In genomic region chr20:6169251-6169650, GRCh38 we compare ENCODE assay signal across 14 cellular contexts. TPM values are rescaled to one million over a fixed set of nuclear protein-coding genes. Genes with fewer than 3 reads are reported as not detected.
DNase-seq lines count a peak whose midpoint lies in the region; ATAC-seq and TF ChIP-seq lines count a peak whose summit lies in the region.
"Had no signal": no experiment of that assay in that cellular context is flagged by ENCODE, and none has a peak within 500 bp of the region (broad histone marks: within the 10 kb centered on the region; RNA-seq: fewer than 3 reads in every experiment).

No MANE protein-coding gene starts in this region.

- TF ChIP-seq EP300 in suprapubic skin (IDR thresholded peaks at IDR 0.05): no peak

- DNase-seq in EL: peak; percentile 43
- DNase-seq in HT1080 (ENCODE audit: low read depth): peak; percentile 20
- no peak for DNase-seq in WTC11 (ENCODE audit: low spot score)
- DNase-seq in kidney epithelial cell (ENCODE audit: low read depth): no peak
- DNase-seq in vagina (ENCODE audit: extremely low spot score in 2 of 2): no peak
- no peak for DNase-seq in suprapubic skin (ENCODE audit: low spot score in 2 of 2)
- DNase-seq in NCI-H1417 (lab: John Stamatoyannopoulos, UW): no peak
- DNase-seq: activated B cell treated with CpG ODN at 0.5 μM for 24 hours, DMS79 treated with DMSO at 0.1 percent for 48 hours, hippocampal formation, NCI-H1092 had no signal

- no peak for TF ChIP-seq POLR2A in vagina (IDR thresholded peaks at IDR 0.05)
- TF ChIP-seq POLR2A in suprapubic skin (IDR thresholded peaks at IDR 0.05): no peak

- H3K9me3 Mint-ChIP-seq in WTC11: peaks cover 34% of the 10 kb centered on the region

- H3K9me3 ChIP-seq in vagina (no peaks in the 10 kb centered on the region), suprapubic skin (no peaks in the 10 kb centered on the region)

- peaks cover 7% of the 10 kb centered on the region; the same call in 1 of the 2 replicates for H3K36me3 Mint-ChIP-seq in WTC11

- intact Hi-C loops in vagina (cut with DNase I): no loop called here

- H3K4me1 ChIP-seq in vagina: peaks cover 14% of the 10 kb centered on the region
- no peaks in the 10 kb centered on the region for H3K4me1 ChIP-seq in suprapubic skin

- POLR2A ChIA-PET in WTC11 (lab: Charles Lee): no interaction called here

- H3K27me3 Mint-ChIP-seq in WTC11 (ENCODE audit: low read depth): no peaks in the 10 kb centered on the region

- H3K4me3 ChIP-seq in kidney epithelial cell (ENCODE audit: low read depth, low read length): no peak overlapping the region
- H3K4me3 ChIP-seq in vagina: no peak overlapping the region
- no peak overlapping the region for H3K4me3 ChIP-seq in suprapubic skin
- H3K4me3 ChIP-seq: skin epidermis had no signal

- CTCF ChIA-PET in WTC11 (lab: Charles Lee): interaction anchor here (0.6 to 1.6 kb wide), 5 partner anchors 12 to 863 kb away, joined by 3 to 4 read pairs (median 3); no protein-coding TSS in a partner anchor

- H3K4me1 Mint-ChIP-seq in WTC11: peaks cover 7% of the 10 kb centered on the region; the same call in 1 of the 2 replicates
- H3K4me1 Mint-ChIP-seq: activated B cell treated with CpG ODN at 0.5 μM for 24 hours; activated T-helper 17 cell treated with anti-CD3 and anti-CD28 coated beads, Interleukin-2, amount 50 U/mL, for 72 hours had no signal

- no peaks in the 10 kb centered on the region for H3K27me3 ChIP-seq in kidney epithelial cell (ENCODE audit: control insufficient read depth, insufficient read depth, low read length)
- no peaks in the 10 kb centered on the region for H3K27me3 ChIP-seq in vagina
- H3K27me3 ChIP-seq in suprapubic skin: no peaks in the 10 kb centered on the region

- H3K36me3 ChIP-seq in kidney epithelial cell (ENCODE audit: control insufficient read depth, insufficient read depth, low read length): no peaks in the 10 kb centered on the region
- no peaks in the 10 kb centered on the region for H3K36me3 ChIP-seq in vagina
- no peaks in the 10 kb centered on the region for H3K36me3 ChIP-seq in suprapubic skin

- ATAC-seq in WTC11 (peak; percentile 71), HG03571 (IDR thresholded peaks at IDR 0.05; ENCODE audit: unreplicated experiment) (no peak)
- ATAC-seq: activated T-helper 17 cell treated with anti-CD3 and anti-CD28 coated beads, Interleukin-2, amount 50 U/mL, for 72 hours had no signal

- TF ChIP-seq CTCF in WTC11 (IDR thresholded peaks at IDR 0.05) (no peak), kidney epithelial cell (IDR thresholded peaks at IDR 0.05; ENCODE audit: insufficient read depth, low read length, poor library complexity, severe bottlenecking) (peak; percentile 20), vagina (IDR thresholded peaks at IDR 0.05) (no peak), suprapubic skin (IDR thresholded peaks at IDR 0.05) (no peak)

- no peak overlapping the region for H3K27ac Mint-ChIP-seq in WTC11
- H3K27ac Mint-ChIP-seq: activated B cell treated with CpG ODN at 0.5 μM for 24 hours; activated T-helper 17 cell treated with anti-CD3 and anti-CD28 coated beads, Interleukin-2, amount 50 U/mL, for 72 hours had no signal

- no peak overlapping the region for H3K4me3 Mint-ChIP-seq in WTC11
- H3K4me3 Mint-ChIP-seq: activated B cell treated with CpG ODN at 0.5 μM for 24 hours; activated T-helper 17 cell treated with anti-CD3 and anti-CD28 coated beads, Interleukin-2, amount 50 U/mL, for 72 hours had no signal

- no peak overlapping the region for H3K27ac ChIP-seq in vagina
- no peak overlapping the region for H3K27ac ChIP-seq in suprapubic skin
- H3K27ac ChIP-seq: skin epidermis had no signal

TF ChIP-seq in WTC11, 78 proteins besides CTCF, POLR2A, EP300 and RAD21:
- TF ChIP-seq TEAD1 (CRISPR knock-in tag; IDR thresholded peaks at IDR 0.05) (no peak), ELF4 (CRISPR knock-in tag; IDR thresholded peaks at IDR 0.05; ENCODE audit: low read depth) (no peak), ZNF423 (CRISPR knock-in tag; IDR thresholded peaks at IDR 0.05) (no peak)

RNA-seq across cellular contexts. Expression of gene FERMT1, which starts 46.4 kb away (rescaled TPM):
- total RNA-seq in HT1080 (2014; rRNA removed; shearing (Covaris generic)): 17.0 and 22.4 TPM in 2 replicates
- polyA plus RNA-seq in HT1080 (2015; cell fraction: cytosol; rRNA removed): 17.8 and 20.8 TPM in 2 replicates
- 15.3 and 15.7 TPM in 2 replicates for polyA plus RNA-seq in HT1080 (2015; cell fraction: nucleus; rRNA removed)
- total RNA-seq in WTC11 (2021) (16.8 to 23.0 TPM (median 17.6 TPM) in 3 replicates), kidney epithelial cell (21.9 and 22.1 TPM in 2 replicates), vagina (9.8 TPM), suprapubic skin (10 to 100 TPM; 32.9 to 53.4 (median 37.5) TPM)
- total RNA-seq: activated B cell treated with CpG ODN at 0.5 μM for 24 hours had no signal

Comparison
In these comparisons a context has a peak if more than half of its experiments do, and no peak if none do; other contexts are left out.
1. DNase-seq: peak in EL (single experiment) and HT1080 (single experiment); none in WTC11 (single experiment), kidney epithelial cell (single experiment), vagina (0 of 2), suprapubic skin (0 of 2) and NCI-H1417 (0 of 3).